Comparison of ENCODE assay signal across 8 cellular contexts in the genomic region with DNA sequence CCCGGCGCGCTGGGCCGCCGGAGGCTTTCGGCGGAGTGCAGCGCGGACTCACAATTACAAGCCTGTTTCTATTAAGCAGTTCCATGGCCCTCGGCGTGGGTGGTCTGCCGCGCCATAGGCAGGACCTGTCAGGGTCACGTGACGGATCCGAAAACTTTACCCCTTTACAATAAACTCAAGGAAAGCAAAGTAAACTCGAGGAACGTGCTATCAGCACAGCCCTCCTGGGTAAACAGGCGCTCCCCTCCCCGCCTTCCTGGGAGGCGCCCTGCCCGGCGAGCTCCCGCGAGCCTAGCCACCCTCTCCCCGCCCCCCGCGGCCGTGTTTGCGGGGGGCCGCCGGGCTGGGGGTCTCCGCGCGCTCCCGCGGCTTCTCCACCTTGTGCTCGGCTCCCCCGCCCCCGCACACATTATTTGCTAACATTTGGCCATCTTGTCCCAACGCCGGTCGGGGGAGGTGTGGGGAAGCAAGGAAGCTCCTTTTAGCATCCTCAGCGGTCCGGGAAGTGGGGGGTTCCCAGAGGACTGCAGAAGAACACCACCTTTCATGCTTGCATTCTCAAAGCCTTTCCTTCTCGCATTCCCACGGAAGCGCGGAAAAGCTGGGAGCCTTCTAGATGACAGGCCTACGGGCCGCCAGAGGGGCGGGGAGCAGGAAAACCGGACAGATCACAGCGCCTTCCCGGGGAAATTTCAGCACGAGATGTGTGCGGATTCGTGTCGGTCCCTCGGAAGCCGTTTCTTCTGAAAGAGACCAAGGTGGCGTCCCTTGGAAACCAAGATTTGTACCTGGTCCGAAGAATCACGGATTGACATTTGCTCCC. TPM values are rescaled to one million over a fixed set of nuclear protein-coding genes. Genes with fewer than 3 reads are reported as not detected.
DNase-seq lines count a peak whose midpoint lies in the region; ATAC-seq and TF ChIP-seq lines count a peak whose summit lies in the region.

TSS of gene PTCH1 (minus strand) at position 236 of the 823 bp plus-strand sequence.

- peak; percentile 66 for DNase-seq in DMS 273 (lab: John Stamatoyannopoulos, UW; ENCODE audit: unreplicated experiment)
- no peak for DNase-seq in DMS 273 treated with DMSO at 0.1 percent for 48 hours (lab: John Stamatoyannopoulos, UW)
- peak; percentile 92 to 97 for DNase-seq in SJSA1 (ENCODE audit: low read depth in 1 of 2, low spot score in 2 of 2)
- DNase-seq in sigmoid colon = peak; percentile 79

- H3K4me3 ChIP-seq in SJSA1 = peak within 1 kb of the TSS; percentile 76
- H3K4me3 ChIP-seq in iPS-18c (ENCODE audit: insufficient read depth, low read depth, low read length) = peak within 1 kb of the TSS; percentile 54
- peak within 1 kb of the TSS; percentile 37 to 60 (median 53) for H3K4me3 ChIP-seq in sigmoid colon

- H3K4me1 ChIP-seq in SJSA1 (replicated peaks) = peaks cover 29% of the 10 kb centered on the region
- H3K4me1 ChIP-seq in sigmoid colon = peaks cover 0 to 20% (median 12%) of the 10 kb centered on the region in 4 donors

- H3K9me3 ChIP-seq in SJSA1 (replicated peaks) (no peaks in the 10 kb centered on the region), iPS-18c (ENCODE audit: control insufficient read depth, insufficient read depth, low read length) (no peaks in the 10 kb centered on the region), sigmoid colon (no peaks in the 10 kb centered on the region)

- peak in 1 of 2 experiments; percentile 26 for TF ChIP-seq CTCF in brain (conservative IDR thresholded peaks at IDR 0.05)
- no peak for TF ChIP-seq CTCF in sigmoid colon (IDR thresholded peaks at IDR 0.05)

- peak within 1 kb of the TSS; percentile 90 for H3K27ac ChIP-seq in SJSA1
- H3K27ac ChIP-seq in sigmoid colon = peak within 1 kb of the TSS; percentile 52 to 78 (median 68)

- peaks cover 50% of the 10 kb centered on the region for H3K4me1 Mint-ChIP-seq in brain

- ATAC-seq in HG03159 (IDR thresholded peaks at IDR 0.05; ENCODE audit: unreplicated experiment) = no peak
- no peak for ATAC-seq in HG02610 (IDR thresholded peaks at IDR 0.05; ENCODE audit: unreplicated experiment)

- no peaks in the 10 kb centered on the region for H3K27me3 ChIP-seq in SJSA1 (replicated peaks)
- H3K27me3 ChIP-seq in sigmoid colon = peaks cover 0 to 6% (median 0%) of the 10 kb centered on the region in 3 donors

- H3K9me3 Mint-ChIP-seq in brain = peaks cover 0 to 4% (median 0%) of the 10 kb centered on the region in 5 experiments

- TF ChIP-seq POLR2A in sigmoid colon (IDR thresholded peaks at IDR 0.05) = no peak

- no peaks in the 10 kb centered on the region for H3K36me3 Mint-ChIP-seq in brain

- peak within 1 kb of the TSS; percentile 94 to 99 (median 98) for H3K4me3 Mint-ChIP-seq in brain

- peaks cover 35% of the 10 kb centered on the region for H3K36me3 ChIP-seq in SJSA1
- no peaks in the 10 kb centered on the region for H3K36me3 ChIP-seq in sigmoid colon

- WGBS in sigmoid colon, 2 donors = 2 to 5% methylated on average over 64 of the region's 64 CpGs

- TF ChIP-seq EP300 in sigmoid colon (IDR thresholded peaks at IDR 0.05) = no peak

- H3K27me3 Mint-ChIP-seq in brain = peaks cover 75% of the 10 kb centered on the region

- intact Hi-C loops in sigmoid colon (cut with DNase I) = loop anchor here (2.0 kb wide), 1 partner anchor 256 kb away; no protein-coding TSS in a partner anchor

- peak within 1 kb of the TSS; percentile 90 to 98 (median 96) for H3K27ac Mint-ChIP-seq in brain

RNA-seq across cellular contexts. Expression of gene PTCH1, which starts in this region (rescaled TPM):
- 49.3 and 56.4 TPM in 2 replicates for total RNA-seq in SJSA1 (2014; rRNA removed; shearing (Covaris generic))
- polyA plus RNA-seq in brain (ENCODE audit: insufficient read depth, low read depth, low replicate concordance) (13.5 TPM), sigmoid colon (1 to 10 TPM; 2.3 to 7.2 (median 7.0) TPM)
- total RNA-seq in sigmoid colon = 10 to 100 TPM in 1 of 4 donors, 1 to 10 TPM in 3; 7.1 to 10.7 (median 8.7) TPM
